Comparison of ENCODE assay signal across 28 cellular contexts in the genomic region with DNA sequence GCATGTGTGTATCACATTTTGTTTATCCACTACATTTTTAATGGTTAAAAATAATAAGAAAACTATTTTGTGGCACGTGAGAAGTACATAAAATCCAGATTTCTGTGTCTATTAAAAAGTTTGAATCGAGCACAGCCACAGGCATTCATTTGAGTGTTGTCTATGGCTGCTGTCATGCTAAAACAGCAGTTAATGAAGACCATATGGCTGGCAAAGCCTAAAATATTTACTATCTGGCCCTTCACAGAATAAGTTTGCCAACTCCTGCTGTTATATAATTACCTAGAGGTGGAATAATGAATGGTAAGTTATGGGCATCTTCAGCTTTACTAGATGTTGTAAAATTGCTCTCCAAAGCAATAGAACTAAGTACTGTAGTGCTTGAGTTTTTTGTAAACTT. TPM values are rescaled to one million over a fixed set of nuclear protein-coding genes. Genes with fewer than 3 reads are reported as not detected.
DNase-seq lines count a peak whose midpoint lies in the region; ATAC-seq, FAIRE-seq and TF ChIP-seq lines count a peak whose summit lies in the region.
"Had no signal": no experiment of that assay in that cellular context is flagged by ENCODE, and none has a peak within 500 bp of the region (broad histone marks: within the 10 kb centered on the region; RNA-seq: fewer than 3 reads in every experiment).

No MANE protein-coding gene starts in this region.

- no peak for FAIRE-seq in HepG2 (lab: Jason Lieb, UNC)

- no peak for ATAC-seq in HepG2
- ATAC-seq: activated CD8-positive, alpha-beta memory T cell treated with anti-CD3 and anti-CD28 coated beads, Interleukin-2, amount 10 ng/mL, durations not matched to agents 7 days and 5 days; heart left ventricle; Right ventricle myocardium inferior had no signal

- no peak overlapping the region for H2AFZ ChIP-seq in SK-N-SH (ENCODE audit: low read depth)
- H2AFZ ChIP-seq in hepatocyte: no peak overlapping the region
- H2AFZ ChIP-seq in HepG2 (ENCODE audit: low read length): no peak overlapping the region

- peak overlapping the region in 1 of 2 experiments; percentile 39; a peak in 1 of 4 replicates for H3K27ac ChIP-seq in SK-N-SH (ENCODE audit: low read depth in 2 of 2, low read length in 1 of 2)
- no peak overlapping the region for H3K27ac ChIP-seq in hepatocyte
- H3K27ac ChIP-seq in tibial nerve: no peak overlapping the region
- no peak overlapping the region for H3K27ac ChIP-seq in HepG2 (ENCODE audit: extremely low read length, insufficient read depth, low read length)
- H3K27ac ChIP-seq: esophagus squamous epithelium, heart left ventricle, thyroid gland had no signal

- TF ChIP-seq EP300 in SK-N-SH (IDR thresholded peaks at IDR 0.05; ENCODE audit: borderline replicate concordance in 1 of 2, low read depth in 1 of 2, low read length in 1 of 2): no peak
- TF ChIP-seq EP300 in tibial nerve (IDR thresholded peaks at IDR 0.05): no peak
- TF ChIP-seq EP300 in HepG2 (IDR thresholded peaks at IDR 0.05; ENCODE audit: low read depth in 2 of 2, low read length in 2 of 2): no peak
- no peak for TF ChIP-seq EP300 in HepG2 (CRISPR knock-in tag; IDR thresholded peaks at IDR 0.05; ENCODE audit: borderline replicate concordance)

- no peaks in the 10 kb centered on the region for H3K9me3 ChIP-seq in SK-N-SH
- no peaks in the 10 kb centered on the region for H3K9me3 ChIP-seq in hepatocyte (ENCODE audit: low read depth)
- no peaks in the 10 kb centered on the region for H3K9me3 ChIP-seq in tibial nerve
- no peaks in the 10 kb centered on the region for H3K9me3 ChIP-seq in HepG2 (ENCODE audit: low read length)
- H3K9me3 ChIP-seq: BE2C, Caco-2, esophagus squamous epithelium, heart left ventricle, thyroid gland had no signal

- peak; percentile 57 for DNase-seq in AG20443 (ENCODE audit: low spot score)
- peak; percentile 77 for DNase-seq in GM04504 (ENCODE audit: low read depth)
- DNase-seq in SK-N-SH: no peak
- DNase-seq in hepatocyte (ENCODE audit: low spot score): no peak
- no peak for DNase-seq in tibial nerve (ENCODE audit: low spot score in 2 of 2)
- no peak for DNase-seq in HepG2 (ENCODE audit: low spot score)
- no peak for DNase-seq in HPDE6-E6E7 (ENCODE audit: extremely low spot score)
- DNase-seq: activated CD4-positive, alpha-beta T cell treated with anti-CD3 and anti-CD28 coated beads for 4 hours; activated CD8-positive, alpha-beta memory T cell treated with anti-CD3 and anti-CD28 coated beads, Interleukin-2, amount 10 ng/mL, durations not matched to agents 7 days and 5 days; activated naive CD8-positive, alpha-beta T cell treated with anti-CD3 and anti-CD28 coated beads for 36 hours; BE2C; Caco-2; effector memory CD4-positive, alpha-beta T cell; esophagus squamous epithelium; GOT3; heart left ventricle; midbrain; NCI-H2029 treated with DMSO at 0.1 percent for 48 hours; NCI-H526; stimulated activated CD4-positive, alpha-beta T cell treated with anti-CD3 and anti-CD28 coated beads, Interleukin-2, amount 100 ng/mL, for 48 hours; stimulated activated naive CD4-positive, alpha-beta T cell treated with Interleukin-2 at 50 U/mL for 16 hours; T-helper 1 cell; thyroid gland had no signal

- H3K36me3 ChIP-seq in SK-N-SH (replicated peaks in 1 of 2; ENCODE audit: control insufficient read depth in 1 of 2, insufficient read depth in 2 of 2, low read length in 1 of 2) (no peaks in the 10 kb centered on the region), hepatocyte (replicated peaks; ENCODE audit: insufficient read depth, low read depth) (no peaks in the 10 kb centered on the region), tibial nerve (no peaks in the 10 kb centered on the region), HepG2 (replicated peaks in 1 of 2; ENCODE audit: control insufficient read depth in 1 of 2, insufficient read depth in 2 of 2, low read length in 2 of 2) (no peaks in the 10 kb centered on the region)
- H3K36me3 ChIP-seq: BE2C, esophagus squamous epithelium, heart left ventricle, thyroid gland had no signal

- H3K4me1 ChIP-seq in SK-N-SH (ENCODE audit: control insufficient read depth in 1 of 2, insufficient read depth in 2 of 2, low read depth in 1 of 2, low read length in 1 of 2): peaks cover 0 to 7% of the 10 kb centered on the region in 2 experiments; a peak in 1 of 4 replicates
- H3K4me1 ChIP-seq in hepatocyte (ENCODE audit: insufficient read depth): peaks cover 50% of the 10 kb centered on the region
- H3K4me1 ChIP-seq in tibial nerve: no peaks in the 10 kb centered on the region
- peaks cover 25% of the 10 kb centered on the region for H3K4me1 ChIP-seq in HepG2 (ENCODE audit: insufficient read depth, low read length)
- H3K4me1 ChIP-seq: BE2C, heart left ventricle, thyroid gland had no signal

- POLR2A ChIA-PET in SK-N-SH (lab: Yijun Ruan, JAX): no interaction called here
- POLR2A ChIA-PET in HepG2 (lab: Yijun Ruan, JAX): no interaction called here

- intact Hi-C loops in HepG2 (cut with micrococcal nuclease; ENCODE audit: unreplicated experiment): no loop called here

- H3F3A ChIP-seq in SK-N-SH (replicated peaks; ENCODE audit: insufficient read depth): no peaks in the 10 kb centered on the region

- TF ChIP-seq POLR2A in tibial nerve (IDR thresholded peaks at IDR 0.05) (no peak), HepG2 (IDR thresholded peaks at IDR 0.05; ENCODE audit: insufficient read depth in 1 of 2, low read depth in 2 of 2, low read length in 2 of 2) (no peak)

- H3K9me2 ChIP-seq in SK-N-SH (no peaks in the 10 kb centered on the region), hepatocyte (replicated peaks; ENCODE audit: insufficient read depth) (no peaks in the 10 kb centered on the region)

- in situ Hi-C loops in HepG2 (cut with HindIII; ENCODE audit: extremely low pct_ligation_motif_present, low pct_unique_long_range_greater_than_20kb): no loop called here

- H3K79me2 ChIP-seq in SK-N-SH (ENCODE audit: insufficient read depth) (no peaks in the 10 kb centered on the region), hepatocyte (no peaks in the 10 kb centered on the region), HepG2 (ENCODE audit: insufficient read depth, low read length) (no peaks in the 10 kb centered on the region)

- no peak for TF ChIP-seq RAD21 in SK-N-SH (IDR thresholded peaks at IDR 0.05; ENCODE audit: low read length)
- no peak for TF ChIP-seq RAD21 in HepG2 (CRISPR knock-in tag; IDR thresholded peaks at IDR 0.05)

- 7% methylated on average over 2 of the region's 2 CpGs for WGBS in SK-N-SH (ENCODE audit: low lambda C conversion rate)
- 44% methylated on average over 2 of the region's 2 CpGs for WGBS in hepatocyte (ENCODE audit: low lambda C conversion rate, missing lambda C conversion rate)
- WGBS in tibial nerve, 2 donors: 24% methylated on average over 2 of the region's 2 CpGs
- WGBS in HepG2 (ENCODE audit: low lambda C conversion rate): 3% methylated on average over 2 of the region's 2 CpGs

- H4K20me1 ChIP-seq in SK-N-SH (ENCODE audit: insufficient read depth) (no peaks in the 10 kb centered on the region), hepatocyte (ENCODE audit: insufficient read depth, poor library complexity, severe bottlenecking) (no peaks in the 10 kb centered on the region), HepG2 (ENCODE audit: insufficient read depth, low read length) (no peaks in the 10 kb centered on the region)

- BruUV-seq in HepG2 (replicated peaks; lab: Mats Ljungman, UMichigan): no TSS peak

- H3K4me3 ChIP-seq in SK-N-SH (ENCODE audit: low read depth in 2 of 2, low read length in 1 of 2): no peak overlapping the region
- H3K4me3 ChIP-seq in hepatocyte: no peak overlapping the region
- H3K4me3 ChIP-seq in tibial nerve: no peak overlapping the region
- H3K4me3 ChIP-seq in HepG2 (replicated peaks in 1 of 3; ENCODE audit: insufficient read depth in 1 of 3, low read depth in 2 of 3, low read length in 3 of 3): no peak overlapping the region
- H3K4me3 ChIP-seq: esophagus squamous epithelium, heart left ventricle, skin epidermis, thyroid gland had no signal

- H3K9ac ChIP-seq in SK-N-SH: no peak overlapping the region
- no peak overlapping the region for H3K9ac ChIP-seq in HepG2 (ENCODE audit: insufficient read depth, low read depth, low read length)

- CTCF ChIA-PET in SK-N-SH (lab: Yijun Ruan, JAX): interaction anchor here (1.7 to 2.3 kb wide), 2 partner anchors 22 to 40 kb away, joined by 4 to 7 read pairs; no protein-coding TSS in a partner anchor
- CTCF ChIA-PET in HepG2 (lab: Yijun Ruan, JAX; ENCODE audit: low intra/inter-chr PET ratio, low total read pairs): no interaction called here

- no peak for TF ChIP-seq CTCF in SK-N-SH (IDR thresholded peaks at IDR 0.05)
- no peak for TF ChIP-seq CTCF in hepatocyte (IDR thresholded peaks at IDR 0.05; ENCODE audit: poor library complexity)
- TF ChIP-seq CTCF in tibial nerve (IDR thresholded peaks at IDR 0.05): no peak
- no peak for TF ChIP-seq CTCF in HepG2 (CRISPR knock-in tag; IDR thresholded peaks at IDR 0.05)

- H3K27me3 ChIP-seq in SK-N-SH (ENCODE audit: insufficient read depth) (no peaks in the 10 kb centered on the region; the same call in 1 of the 2 replicates), hepatocyte (no peaks in the 10 kb centered on the region), tibial nerve (no peaks in the 10 kb centered on the region), HepG2 (ENCODE audit: control insufficient read depth in 1 of 2, insufficient read depth in 2 of 2, low read length in 2 of 2) (no peaks in the 10 kb centered on the region; a peak in 1 of 5 replicates)
- H3K27me3 ChIP-seq: BE2C, thyroid gland had no signal

- 0 out of 2 replicates have a peak overlapping the region, but pooled peaks have one; percentile 18 for H3K4me2 ChIP-seq in SK-N-SH
- H3K4me2 ChIP-seq in hepatocyte: peak overlapping the region; percentile 15
- no peak overlapping the region for H3K4me2 ChIP-seq in HepG2 (ENCODE audit: low read depth, low read length)

RNA-seq across cellular contexts. Expression of a gene that starts 30.5 kb away (rescaled TPM):
- 167 and 196 TPM in 2 replicates for polyA plus RNA-seq in SK-N-SH (2012; rRNA removed)
- 125 and 153 TPM in 2 replicates for polyA plus RNA-seq in SK-N-SH (2012; cell fraction: cytosol; rRNA removed)
- 133 and 177 TPM in 2 replicates for polyA plus RNA-seq in SK-N-SH (2012; cell fraction: nucleus; rRNA removed)
- total RNA-seq in hepatocyte: 280 and 320 TPM in 2 replicates
- polyA plus RNA-seq in hepatocyte: 406 and 430 TPM in 2 replicates
- total RNA-seq in tibial nerve: 100 to 1,000 TPM; 170 to 198 (median 183) TPM
- 77.3 and 103 TPM in 2 replicates for total RNA-seq in HepG2 (2016; rRNA removed; fragmentation: Illumina TruSeq; extraction: Trizol)
- total RNA-seq in HepG2 (2016; cell fraction: cytosol; rRNA removed; fragmentation: Illumina TruSeq; extraction: Trizol; ENCODE audit: low read depth): 53.1 and 67.2 TPM in 2 replicates
- total RNA-seq in HepG2 (2016; cell fraction: insoluble cytoplasmic fraction; rRNA removed; fragmentation: Illumina TruSeq; extraction: Trizol): 79.2 and 109 TPM in 2 replicates
- 111 and 127 TPM in 2 replicates for total RNA-seq in HepG2 (2016; cell fraction: membrane; rRNA removed; fragmentation: Illumina TruSeq; extraction: Trizol)
- 75.4 and 76.4 TPM in 2 replicates for total RNA-seq in HepG2 (2016; cell fraction: nucleus; rRNA removed; fragmentation: Illumina TruSeq; extraction: Trizol)
- 175 and 180 TPM in 2 replicates for polyA plus RNA-seq in HepG2 (2011; rRNA removed)
- polyA plus RNA-seq in HepG2 (2011; cell fraction: cytosol; rRNA removed): 328 and 339 TPM in 2 replicates
- 173 and 209 TPM in 2 replicates for polyA plus RNA-seq in HepG2 (2011; cell fraction: nucleus; rRNA removed)
- 69.9 and 74.1 TPM in 2 replicates for polyA plus RNA-seq in HepG2 (2012)
- 92.0 and 118 TPM in 2 replicates for polyA plus RNA-seq in HepG2 (2016; cell fraction: cytosol; fragmentation: Illumina TruSeq; extraction: Trizol; ENCODE audit: low read depth)
- 87.3 and 89.1 TPM in 2 replicates for polyA plus RNA-seq in HepG2 (2016; cell fraction: insoluble cytoplasmic fraction; fragmentation: Illumina TruSeq; extraction: Trizol; ENCODE audit: low read depth)
- 118 and 131 TPM in 2 replicates for polyA plus RNA-seq in HepG2 (2016; cell fraction: membrane; fragmentation: Illumina TruSeq; extraction: Trizol; ENCODE audit: low read depth)
- 139 and 141 TPM in 2 replicates for polyA plus RNA-seq in HepG2 (2016; cell fraction: nucleus; fragmentation: Illumina TruSeq; extraction: Trizol; ENCODE audit: insufficient read depth, low read depth)
- 1.2 and 454 TPM in 2 replicates for polyA minus RNA-seq in HepG2 (2011; rRNA and poly(A)+ RNA removed; ENCODE audit: low replicate concordance)
- 65.4 and 66.9 TPM in 2 replicates for polyA minus RNA-seq in HepG2 (2011; cell fraction: cytosol; rRNA and poly(A)+ RNA removed)
- polyA minus RNA-seq in HepG2 (2011; cell fraction: nucleus; rRNA and poly(A)+ RNA removed): 53.7 and 60.7 TPM in 2 replicates
- total RNA-seq: activated naive CD8-positive, alpha-beta T cell treated with anti-CD3 and anti-CD28 coated beads for 36 hours; OCI-LY7 had no signal

RNA-seq across cellular contexts. Expression of a gene that starts 33.2 kb away (rescaled TPM):
- not detected in 2 replicates for polyA plus RNA-seq in SK-N-SH (2012; rRNA removed)
- not detected in 2 replicates for polyA plus RNA-seq in SK-N-SH (2012; cell fraction: cytosol; rRNA removed)
- polyA plus RNA-seq in SK-N-SH (2012; cell fraction: nucleus; rRNA removed): not detected in 2 replicates
- total RNA-seq in hepatocyte: not detected in 2 replicates
- not detected in 2 replicates for polyA plus RNA-seq in hepatocyte
- total RNA-seq in tibial nerve: not detected
- not detected in 2 replicates for total RNA-seq in HepG2 (2016; rRNA removed; fragmentation: Illumina TruSeq; extraction: Trizol)
- not detected in 2 replicates for total RNA-seq in HepG2 (2016; cell fraction: cytosol; rRNA removed; fragmentation: Illumina TruSeq; extraction: Trizol; ENCODE audit: low read depth)
- total RNA-seq in HepG2 (2016; cell fraction: insoluble cytoplasmic fraction; rRNA removed; fragmentation: Illumina TruSeq; extraction: Trizol): not detected in 2 replicates
- total RNA-seq in HepG2 (2016; cell fraction: membrane; rRNA removed; fragmentation: Illumina TruSeq; extraction: Trizol): not detected in 2 replicates
- not detected in 2 replicates for total RNA-seq in HepG2 (2016; cell fraction: nucleus; rRNA removed; fragmentation: Illumina TruSeq; extraction: Trizol)
- polyA plus RNA-seq in HepG2 (2011; rRNA removed): not detected in 2 replicates
- polyA plus RNA-seq in HepG2 (2011; cell fraction: cytosol; rRNA removed): not detected in 2 replicates
- not detected in 2 replicates for polyA plus RNA-seq in HepG2 (2011; cell fraction: nucleus; rRNA removed)
- polyA plus RNA-seq in HepG2 (2012): not detected in 2 replicates
- polyA plus RNA-seq in HepG2 (2016; cell fraction: cytosol; fragmentation: Illumina TruSeq; extraction: Trizol; ENCODE audit: low read depth): not detected in 2 replicates
- polyA plus RNA-seq in HepG2 (2016; cell fraction: insoluble cytoplasmic fraction; fragmentation: Illumina TruSeq; extraction: Trizol; ENCODE audit: low read depth): not detected in 2 replicates
- polyA plus RNA-seq in HepG2 (2016; cell fraction: membrane; fragmentation: Illumina TruSeq; extraction: Trizol; ENCODE audit: low read depth): not detected in 2 replicates
- not detected in 2 replicates for polyA plus RNA-seq in HepG2 (2016; cell fraction: nucleus; fragmentation: Illumina TruSeq; extraction: Trizol; ENCODE audit: insufficient read depth, low read depth)
- not detected in 2 replicates for polyA minus RNA-seq in HepG2 (2011; rRNA and poly(A)+ RNA removed; ENCODE audit: low replicate concordance)
- not detected in 2 replicates for polyA minus RNA-seq in HepG2 (2011; cell fraction: cytosol; rRNA and poly(A)+ RNA removed)
- polyA minus RNA-seq in HepG2 (2011; cell fraction: nucleus; rRNA and poly(A)+ RNA removed): not detected in 2 replicates
- total RNA-seq: activated CD8-positive, alpha-beta memory T cell treated with anti-CD3 and anti-CD28 coated beads, Interleukin-2, amount 10 ng/mL, durations not matched to agents 7 days and 5 days; activated naive CD8-positive, alpha-beta T cell treated with anti-CD3 and anti-CD28 coated beads for 36 hours; activated T-helper 2 cell treated with anti-CD3 and anti-CD28 coated beads, Interferon-gamma antibody, Interleukin-2, Interleukin-4, amounts not matched to agents 10 μg/mL and 5 μg/mL and 100 μg/mL, durations not matched to agents 14 hours and 24 hours and 36 hours; esophagus squamous epithelium; heart left ventricle; OCI-LY7; pulmonary artery endothelial cell; Right ventricle myocardium inferior; thyroid gland had no signal
- polyA plus RNA-seq: heart left ventricle had no signal

Comparison
In these comparisons a context has a peak if more than half of its experiments do, and no peak if none do; other contexts are left out.
1. DNase-seq: peak in AG20443 (single experiment) and GM04504 (single experiment); none in SK-N-SH (single experiment), hepatocyte (single experiment), tibial nerve (0 of 2), HepG2 (single experiment) and HPDE6-E6E7 (single experiment).